In genomic region chr16:5900046-5900445, GRCh38 we compare ENCODE assay signal across 17 cellular contexts.
"Had no signal": no experiment of that assay in that cellular context is flagged by ENCODE, and none has a peak within 500 bp of the region (broad histone marks: within the 10 kb centered on the region; RNA-seq: fewer than 3 reads in every experiment).

No MANE protein-coding gene starts in this region.

- ATAC-seq: mucosa of descending colon; naive thymus-derived CD8-positive, alpha-beta T cell; psoas muscle; sciatic nerve; stimulated activated naive B cell treated with anti-CD40 and anti-IgM and Interleukin-4, amounts not matched to agents 10 μg/mL and 1 μg/mL and 100 μg/mL, for 72 hours; stimulated activated naive CD8-positive, alpha-beta T cell treated with anti-CD3 and anti-CD28 coated beads, Interleukin-15, amount 100 ng/mL, for 72 hours; upper lobe of right lung had no signal

- H3K36me3 Mint-ChIP-seq: naive thymus-derived CD8-positive, alpha-beta T cell; stimulated activated naive B cell treated with anti-CD40 and anti-IgM and Interleukin-4, amounts not matched to agents 10 μg/mL and 1 μg/mL and 100 μg/mL, for 72 hours had no signal

- H3K4me1 Mint-ChIP-seq: naive thymus-derived CD8-positive, alpha-beta T cell; stimulated activated naive B cell treated with anti-CD40 and anti-IgM and Interleukin-4, amounts not matched to agents 10 μg/mL and 1 μg/mL and 100 μg/mL, for 72 hours; stimulated activated naive CD8-positive, alpha-beta T cell treated with anti-CD3 and anti-CD28 coated beads, Interleukin-15, amount 100 ng/mL, for 72 hours had no signal

- H3K4me3 Mint-ChIP-seq: naive thymus-derived CD8-positive, alpha-beta T cell; stimulated activated naive B cell treated with anti-CD40 and anti-IgM and Interleukin-4, amounts not matched to agents 10 μg/mL and 1 μg/mL and 100 μg/mL, for 72 hours; stimulated activated naive CD8-positive, alpha-beta T cell treated with anti-CD3 and anti-CD28 coated beads, Interleukin-15, amount 100 ng/mL, for 72 hours had no signal

- H3K27me3 Mint-ChIP-seq: naive thymus-derived CD8-positive, alpha-beta T cell; stimulated activated naive B cell treated with anti-CD40 and anti-IgM and Interleukin-4, amounts not matched to agents 10 μg/mL and 1 μg/mL and 100 μg/mL, for 72 hours had no signal

- H3K27ac Mint-ChIP-seq: naive thymus-derived CD8-positive, alpha-beta T cell; stimulated activated naive B cell treated with anti-CD40 and anti-IgM and Interleukin-4, amounts not matched to agents 10 μg/mL and 1 μg/mL and 100 μg/mL, for 72 hours; stimulated activated naive CD8-positive, alpha-beta T cell treated with anti-CD3 and anti-CD28 coated beads, Interleukin-15, amount 100 ng/mL, for 72 hours had no signal

- FAIRE-seq: endometrium, kidney had no signal

- DNase-seq: effector memory CD4-positive, alpha-beta T cell; esophagus squamous epithelium; foreskin fibroblast; head of caudate nucleus; kidney; mucosa of descending colon; naive thymus-derived CD8-positive, alpha-beta T cell; psoas muscle; spleen; stimulated activated CD4-positive, alpha-beta T cell treated with anti-CD3 and anti-CD28 coated beads, Interleukin-2, amount 100 ng/mL, for 24 hours; stimulated activated CD4-positive, alpha-beta T cell treated with anti-CD3 and anti-CD28 coated beads, Interleukin-4, amount 100 ng/mL, for 4 hours; stimulated activated naive B cell treated with anti-CD40 and anti-IgM and Interleukin-4, amounts not matched to agents 10 μg/mL and 1 μg/mL and 100 μg/mL, for 72 hours; stimulated activated naive CD8-positive, alpha-beta T cell treated with anti-CD3 and anti-CD28 coated beads, Interleukin-15, amount 100 ng/mL, for 72 hours; testis; upper lobe of right lung had no signal
